ENCODE assay signal across 20 cellular contexts in genomic region chr4:135670548-135670947, GRCh38.
DNase-seq lines count a peak whose midpoint lies in the region; ATAC-seq and TF ChIP-seq lines count a peak whose summit lies in the region.
"Had no signal": no experiment of that assay in that cellular context is flagged by ENCODE, and none has a peak within 500 bp of the region (broad histone marks: within the 10 kb centered on the region; RNA-seq: fewer than 3 reads in every experiment).

No MANE protein-coding gene starts in this region.

- H3K9me3 ChIP-seq in BE2C (no peaks in the 10 kb centered on the region), Loucy (ENCODE audit: insufficient read depth, low read depth, low read length) (no peaks in the 10 kb centered on the region)
- H3K9me3 ChIP-seq: HAP-1 had no signal

- no peaks in the 10 kb centered on the region for H3K27me3 ChIP-seq in BE2C
- H3K27me3 ChIP-seq in Loucy (ENCODE audit: insufficient read depth, low read length, poor library complexity, severe bottlenecking), result no peaks in the 10 kb centered on the region

- no peaks in the 10 kb centered on the region for H3K79me2 ChIP-seq in Loucy (ENCODE audit: insufficient read depth, low read length)

- H4K20me1 ChIP-seq in Loucy (ENCODE audit: insufficient read depth, low read length, poor library complexity, severe bottlenecking), result no peaks in the 10 kb centered on the region

- peaks cover 4 to 7% of the 10 kb centered on the region in 2 donors for H3K9me3 Mint-ChIP-seq in activated T-cell treated with anti-CD3 and anti-CD28 coated beads, Interleukin-2, amount 50 U/mL, for 72 hours
- H3K9me3 Mint-ChIP-seq: IgD-negative memory B cell had no signal

- H3K4me1 Mint-ChIP-seq in activated T-cell treated with anti-CD3 and anti-CD28 coated beads, Interleukin-2, amount 50 U/mL, for 72 hours (ENCODE audit: low read depth), result no peaks in the 10 kb centered on the region
- H3K4me1 Mint-ChIP-seq: CD14-positive monocyte, IgD-negative memory B cell had no signal

- H3K4me1 ChIP-seq in BE2C, result no peaks in the 10 kb centered on the region
- no peaks in the 10 kb centered on the region for H3K4me1 ChIP-seq in Loucy (ENCODE audit: insufficient read depth, low read length, poor library complexity, severe bottlenecking)
- H3K4me1 ChIP-seq: HAP-1 had no signal

- in situ Hi-C loops in GM13977 (cut with MboI; ENCODE audit: low pct_unique_long_range_greater_than_20kb, low sequenced_read_pairs, unreplicated experiment) (no loop called here), SK-MEL-5 (cut with HindIII; ENCODE audit: low pct_unique_long_range_greater_than_20kb, low sequenced_read_pairs) (no loop called here)

- no peak overlapping the region for H2AFZ ChIP-seq in Loucy (ENCODE audit: low read length)

- no peak overlapping the region for H3K4me3 Mint-ChIP-seq in activated T-cell treated with anti-CD3 and anti-CD28 coated beads, Interleukin-2, amount 50 U/mL, for 72 hours
- H3K4me3 Mint-ChIP-seq: CD14-positive monocyte; IgD-negative memory B cell; T-helper 1 cell treated with Interleukin-12 subunit alpha and Interleukin-12 subunit beta and Interleukin-4 antibody, amounts not matched to agents 30 μg/mL and 1 μg/mL, for 36 hours had no signal

- H3K36me3 ChIP-seq in BE2C (no peaks in the 10 kb centered on the region), Loucy (ENCODE audit: insufficient read depth, low read length) (no peaks in the 10 kb centered on the region)
- H3K36me3 ChIP-seq: HAP-1 had no signal

- ATAC-seq in GM21526 (IDR thresholded peaks at IDR 0.05; ENCODE audit: low FRiP score, unreplicated experiment) (no peak), HG02938 (IDR thresholded peaks at IDR 0.05; ENCODE audit: unreplicated experiment) (no peak)
- no peak for ATAC-seq in activated T-cell treated with anti-CD3 and anti-CD28 coated beads, Interleukin-2, amount 50 U/mL, for 72 hours (replicated peaks in 1 of 2)
- ATAC-seq: GM12878 had no signal

- H3K27me3 Mint-ChIP-seq in activated T-cell treated with anti-CD3 and anti-CD28 coated beads, Interleukin-2, amount 50 U/mL, for 72 hours (ENCODE audit: low read depth), result no peaks in the 10 kb centered on the region
- H3K27me3 Mint-ChIP-seq: IgD-negative memory B cell had no signal

- no peaks in the 10 kb centered on the region for H3K36me3 Mint-ChIP-seq in activated T-cell treated with anti-CD3 and anti-CD28 coated beads, Interleukin-2, amount 50 U/mL, for 72 hours (ENCODE audit: insufficient read depth in 2 of 2)
- H3K36me3 Mint-ChIP-seq: CD14-positive monocyte, IgD-negative memory B cell had no signal

- H3K9me2 ChIP-seq in Loucy (replicated peaks; ENCODE audit: low read depth, low read length), result no peaks in the 10 kb centered on the region

- no peak overlapping the region for H3K4me3 ChIP-seq in BE2C (ENCODE audit: low read depth, low read length)
- no peak overlapping the region for H3K4me3 ChIP-seq in Loucy (ENCODE audit: low read length, poor library complexity, severe bottlenecking)
- H3K4me3 ChIP-seq: GM12878, HAP-1 had no signal

- no peak overlapping the region for H3K27ac Mint-ChIP-seq in activated T-cell treated with anti-CD3 and anti-CD28 coated beads, Interleukin-2, amount 50 U/mL, for 72 hours
- H3K27ac Mint-ChIP-seq: CD14-positive monocyte; IgD-negative memory B cell; T-helper 1 cell treated with Interleukin-12 subunit alpha and Interleukin-12 subunit beta and Interleukin-4 antibody, amounts not matched to agents 30 μg/mL and 1 μg/mL, for 36 hours had no signal

- H3F3A ChIP-seq in Loucy (ENCODE audit: low read depth), result no peaks in the 10 kb centered on the region

- no peak for DNase-seq in BE2C
- DNase-seq in GM13977 (ENCODE audit: low spot score), result no peak
- DNase-seq in SK-MEL-5 (ENCODE audit: low read depth, low spot score), result peak; percentile 23
- DNase-seq in stimulated activated naive CD4-positive, alpha-beta T cell (lab: John Stamatoyannopoulos, UW), result no peak
- DNase-seq in activated T-cell treated with anti-CD3 and anti-CD28 coated beads, Interleukin-2, amount 50 U/mL, for 72 hours, result no peak
- DNase-seq: DMS79 treated with DMSO at 0.1 percent for 48 hours, Karpas-422, NCI-H1694 treated with DMSO at 0.1 percent for 48 hours, NCI-H2081 treated with DMSO at 0.1 percent for 48 hours, NCI-H446, NCI-H526, Right ventricle myocardium superior had no signal

- no peak overlapping the region for H3K9ac ChIP-seq in Loucy (ENCODE audit: low read depth, low read length, poor library complexity, severe bottlenecking)

- TF ChIP-seq CTCF in BE2C (IDR thresholded peaks at IDR 0.05; ENCODE audit: low read depth, low read length) (peak; percentile 29), GM13977 (IDR thresholded peaks at IDR 0.05; ENCODE audit: extremely low read depth, insufficient read depth, missing control alignments) (peak; percentile 9), Loucy (conservative IDR thresholded peaks at IDR 0.05; ENCODE audit: low read length) (peak; percentile 17; the same call in 1 of the 2 replicates)

- H3K4me2 ChIP-seq in Loucy (ENCODE audit: low read depth, low read length, poor library complexity, severe bottlenecking), result no peak overlapping the region
